13 cellular contexts compared by ENCODE assay signal in genomic region chr18:44668280-44668975, GRCh38.
"Had no signal": no experiment of that assay in that cellular context is flagged by ENCODE, and none has a peak within 500 bp of the region (broad histone marks: within the 10 kb centered on the region; RNA-seq: fewer than 3 reads in every experiment).

No MANE protein-coding gene starts in this region.

- H3K9me3 Mint-ChIP-seq: activated naive CD4-positive, alpha-beta T cell treated with anti-CD3 and anti-CD28 coated beads, Interleukin-2, amount 10 ng/mL, durations not matched to agents 7 days and 5 days; activated T-cell treated with anti-CD3 and anti-CD28 coated beads, Interleukin-2, amount 50 U/mL, for 24 hours; nephron had no signal

- H3K4me2 ChIP-seq: smooth muscle cell had no signal

- H3K9me3 ChIP-seq: ascending aorta, left lung, transverse colon had no signal

- H3K4me1 ChIP-seq: ascending aorta, left lung had no signal

- H3K4me3 ChIP-seq: ascending aorta, cardiac muscle cell, left lung, smooth muscle cell, transverse colon had no signal

- ATAC-seq: esophagus mucosa; left lung; stimulated activated naive CD8-positive, alpha-beta T cell treated with anti-CD3 and anti-CD28 coated beads, Interleukin-15, Interleukin-2, amounts not matched to agents 100 U/mL and 50 U/mL, for 24 hours had no signal

- H3K36me3 ChIP-seq: ascending aorta, cardiac muscle cell, left lung, transverse colon had no signal

- H3K4me3 Mint-ChIP-seq: activated naive CD4-positive, alpha-beta T cell treated with anti-CD3 and anti-CD28 coated beads, Interleukin-2, amount 10 ng/mL, durations not matched to agents 7 days and 5 days; activated T-cell treated with anti-CD3 and anti-CD28 coated beads, Interleukin-2, amount 50 U/mL, for 24 hours; nephron had no signal

- H3K36me3 Mint-ChIP-seq: activated naive CD4-positive, alpha-beta T cell treated with anti-CD3 and anti-CD28 coated beads, Interleukin-2, amount 10 ng/mL, durations not matched to agents 7 days and 5 days had no signal

- H3K27me3 ChIP-seq: ascending aorta, cardiac muscle cell, left lung, transverse colon had no signal

- H3K27ac Mint-ChIP-seq: activated naive CD4-positive, alpha-beta T cell treated with anti-CD3 and anti-CD28 coated beads, Interleukin-2, amount 10 ng/mL, durations not matched to agents 7 days and 5 days; activated T-cell treated with anti-CD3 and anti-CD28 coated beads, Interleukin-2, amount 50 U/mL, for 24 hours; nephron had no signal

- H3K27ac ChIP-seq: ascending aorta, cardiac muscle cell, left lung, transverse colon had no signal

- DNase-seq: activated CD4-positive, alpha-beta T cell treated with anti-CD3 and anti-CD28 coated beads, Interleukin-2, amount 50 U/mL, for 48 hours; activated naive CD4-positive, alpha-beta T cell treated with anti-CD3 and anti-CD28 coated beads, Interleukin-2, amount 10 ng/mL, durations not matched to agents 7 days and 5 days; activated T-cell treated with anti-CD3 and anti-CD28 coated beads, Interleukin-2, amount 50 U/mL, for 24 hours; foreskin melanocyte; left lung; nucleus accumbens; stimulated activated naive CD8-positive, alpha-beta T cell treated with anti-CD3 and anti-CD28 coated beads, Interleukin-15, Interleukin-2, amounts not matched to agents 100 U/mL and 50 U/mL, for 24 hours; transverse colon had no signal

- H3K4me1 Mint-ChIP-seq: activated naive CD4-positive, alpha-beta T cell treated with anti-CD3 and anti-CD28 coated beads, Interleukin-2, amount 10 ng/mL, durations not matched to agents 7 days and 5 days had no signal
